9 cellular contexts compared by ENCODE assay signal in the genomic region with DNA sequence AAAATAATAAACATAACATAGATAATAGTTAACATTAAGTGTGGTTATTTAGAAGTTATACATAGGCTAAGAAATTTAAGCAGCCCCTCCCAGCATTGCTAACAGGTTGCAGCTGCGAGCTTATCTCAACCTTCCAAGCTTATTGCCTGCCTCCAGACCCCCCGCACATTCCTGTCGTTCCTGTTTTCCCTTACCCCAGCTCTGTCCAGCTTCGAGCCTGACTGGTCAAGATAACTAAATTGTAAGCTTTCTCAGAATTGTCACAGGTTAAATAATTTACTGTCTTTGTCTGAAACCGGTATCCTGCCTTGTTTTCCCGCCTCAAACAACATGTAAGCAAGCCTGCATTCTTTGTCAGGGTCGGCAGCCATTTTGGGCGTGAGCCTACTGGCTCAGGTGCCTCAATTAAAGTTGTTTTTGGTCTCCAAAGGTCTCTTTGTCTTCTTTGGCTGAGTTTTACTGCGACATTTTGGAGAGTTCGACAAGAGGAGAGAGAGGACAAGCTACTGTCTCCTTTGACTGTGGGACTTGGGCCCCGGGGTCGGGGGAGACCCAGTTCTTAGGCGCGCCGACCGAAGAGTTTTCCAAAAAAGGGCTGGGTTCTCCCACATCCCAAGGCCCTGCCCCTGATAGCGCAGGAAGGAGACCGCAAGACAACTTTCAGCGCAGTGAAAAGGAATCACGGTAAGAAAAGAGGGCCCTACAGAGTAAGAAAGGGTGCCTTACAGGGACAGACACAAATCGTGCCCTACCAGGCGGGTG. TPM values are rescaled to one million over a fixed set of nuclear protein-coding genes. Genes with fewer than 3 reads are reported as not detected.
DNase-seq lines count a peak whose midpoint lies in the region; ATAC-seq and TF ChIP-seq lines count a peak whose summit lies in the region.
"Had no signal": no experiment of that assay in that cellular context is flagged by ENCODE, and none has a peak within 500 bp of the region (broad histone marks: within the 10 kb centered on the region; RNA-seq: fewer than 3 reads in every experiment).

No MANE protein-coding gene starts in this region.

- TF ChIP-seq CTCF in OCI-LY3 (IDR thresholded peaks at IDR 0.05; ENCODE audit: low read depth, low read length), result no peak
- TF ChIP-seq CTCF in gastroesophageal sphincter (IDR thresholded peaks at IDR 0.05), result no peak

- no peak for TF ChIP-seq POLR2A in gastroesophageal sphincter (IDR thresholded peaks at IDR 0.05)

- peaks cover 90% of the 10 kb centered on the region for H3K79me2 ChIP-seq in OCI-LY3 (ENCODE audit: low read length)

- 51% methylated on average over 5 of the region's 22 CpGs; no CpG with 5 or more reads in 1 of the 2 donors for WGBS in gastroesophageal sphincter (ENCODE audit: low coverage in 1 of 2), 2 donors

- no peaks in the 10 kb centered on the region for H3K27me3 Mint-ChIP-seq in activated naive CD4-positive, alpha-beta T cell treated with anti-CD3 and anti-CD28 coated beads for 36 hours (ENCODE audit: low read depth)
- H3K27me3 Mint-ChIP-seq in naive thymus-derived CD8-positive, alpha-beta T cell, result no peaks in the 10 kb centered on the region

- H3K4me1 ChIP-seq in OCI-LY3 (ENCODE audit: low read length) (peaks cover 22% of the 10 kb centered on the region), gastroesophageal sphincter (no peaks in the 10 kb centered on the region)
- H3K4me1 ChIP-seq in effector memory CD4-positive, alpha-beta T cell (ENCODE audit: control insufficient read depth, insufficient read depth, low read length, poor library complexity, severe bottlenecking), result no peaks in the 10 kb centered on the region

- DNase-seq in activated naive CD4-positive, alpha-beta T cell treated with anti-CD3 and anti-CD28 coated beads for 36 hours, result no peak
- DNase-seq in activated naive CD4-positive, alpha-beta T cell (lab: John Stamatoyannopoulos, UW), result no peak
- no peak for DNase-seq in effector memory CD4-positive, alpha-beta T cell
- DNase-seq in naive thymus-derived CD8-positive, alpha-beta T cell, result peak in 1 of 10 donors; percentile 26
- no peak for DNase-seq in NCI-H345 (lab: John Stamatoyannopoulos, UW)
- DNase-seq: NCI-H2081 treated with DMSO at 0.1 percent for 48 hours had no signal

- peaks cover 25% of the 10 kb centered on the region for H3K9me3 Mint-ChIP-seq in activated naive CD4-positive, alpha-beta T cell treated with anti-CD3 and anti-CD28 coated beads for 36 hours
- peaks cover 0 to 31% (median 0%) of the 10 kb centered on the region in 9 donors for H3K9me3 Mint-ChIP-seq in naive thymus-derived CD8-positive, alpha-beta T cell

- TF ChIP-seq EP300 in gastroesophageal sphincter (IDR thresholded peaks at IDR 0.05), result no peak

- H3K27ac ChIP-seq in OCI-LY3 (ENCODE audit: low read length), result peak overlapping the region; percentile 65
- H3K27ac ChIP-seq in effector memory CD4-positive, alpha-beta T cell (ENCODE audit: insufficient read depth, low read length, poor library complexity, severe bottlenecking), result peak overlapping the region; percentile 65
- H3K27ac ChIP-seq in gastroesophageal sphincter, result no peak overlapping the region

- peak overlapping the region; percentile 82 for H3K4me3 ChIP-seq in OCI-LY3 (ENCODE audit: low read length)
- H3K4me3 ChIP-seq in effector memory CD4-positive, alpha-beta T cell (ENCODE audit: insufficient read depth, low read depth, low read length, poor library complexity, severe bottlenecking), result no peak overlapping the region
- H3K4me3 ChIP-seq in gastroesophageal sphincter, result no peak overlapping the region

- no peak for ATAC-seq in naive thymus-derived CD8-positive, alpha-beta T cell
- ATAC-seq in GM19455 (IDR thresholded peaks at IDR 0.05; ENCODE audit: unreplicated experiment) (no peak), gastroesophageal sphincter (no peak)

- H3K27ac Mint-ChIP-seq in activated naive CD4-positive, alpha-beta T cell treated with anti-CD3 and anti-CD28 coated beads for 36 hours, result peak overlapping the region; percentile 94
- peak overlapping the region in 5 of 10 donors; percentile 84 to 98 (median 94) for H3K27ac Mint-ChIP-seq in naive thymus-derived CD8-positive, alpha-beta T cell

- no peak overlapping the region for H2AFZ ChIP-seq in OCI-LY3 (ENCODE audit: low read depth, low read length)

- peak overlapping the region; percentile 85 for H3K4me3 Mint-ChIP-seq in activated naive CD4-positive, alpha-beta T cell treated with anti-CD3 and anti-CD28 coated beads for 36 hours
- H3K4me3 Mint-ChIP-seq in naive thymus-derived CD8-positive, alpha-beta T cell, result peak overlapping the region in 6 of 10 donors; percentile 84 to 97 (median 94)

- intact Hi-C loops in activated naive CD4-positive, alpha-beta T cell treated with anti-CD3 and anti-CD28 coated beads for 36 hours (cut with micrococcal nuclease), result loop anchor here (10.0 kb wide), 1 partner anchor 269 kb away; a partner anchor contains a TSS

- CTCF ChIA-PET in activated naive CD4-positive, alpha-beta T cell treated with anti-CD3 and anti-CD28 coated beads for 36 hours (lab: Charles Lee), result interaction anchor here (0.6 to 0.8 kb wide), 2 partner anchors 8 to 9 kb away, joined by 3 to 5 read pairs; no protein-coding TSS in a partner anchor

- H3K36me3 Mint-ChIP-seq in activated naive CD4-positive, alpha-beta T cell treated with anti-CD3 and anti-CD28 coated beads for 36 hours (ENCODE audit: low read depth), result peaks cover 53% of the 10 kb centered on the region
- peaks cover 0 to 90% (median 29%) of the 10 kb centered on the region in 3 donors for H3K36me3 Mint-ChIP-seq in naive thymus-derived CD8-positive, alpha-beta T cell

- no peaks in the 10 kb centered on the region for H3K27me3 ChIP-seq in OCI-LY3 (ENCODE audit: low read depth, low read length)
- H3K27me3 ChIP-seq in effector memory CD4-positive, alpha-beta T cell (replicated peaks; ENCODE audit: control insufficient read depth, insufficient read depth, low read length, poor library complexity, severe bottlenecking), result no peaks in the 10 kb centered on the region
- H3K27me3 ChIP-seq in gastroesophageal sphincter, result no peaks in the 10 kb centered on the region

- H4K20me1 ChIP-seq in OCI-LY3 (ENCODE audit: insufficient read depth, low read length), result peaks cover 58% of the 10 kb centered on the region

- H3K4me2 ChIP-seq in OCI-LY3 (ENCODE audit: low read length), result peak overlapping the region; percentile 97

- H3K9me3 ChIP-seq in OCI-LY3 (ENCODE audit: insufficient read depth, low read length) (peaks cover 33% of the 10 kb centered on the region; the same call in 1 of the 2 replicates), gastroesophageal sphincter (no peaks in the 10 kb centered on the region)
- no peaks in the 10 kb centered on the region for H3K9me3 ChIP-seq in effector memory CD4-positive, alpha-beta T cell (ENCODE audit: control insufficient read depth, low read length)

- H3K36me3 ChIP-seq in OCI-LY3 (replicated peaks; ENCODE audit: low read depth, low read length) (peaks cover 50% of the 10 kb centered on the region), gastroesophageal sphincter (no peaks in the 10 kb centered on the region)
- H3K36me3 ChIP-seq in effector memory CD4-positive, alpha-beta T cell (ENCODE audit: control insufficient read depth, insufficient read depth, low read length), result no peaks in the 10 kb centered on the region

- POLR2A ChIA-PET in naive thymus-derived CD8-positive, alpha-beta T cell (lab: Charles Lee), result no interaction called here

- peak overlapping the region; percentile 86 for H3K9ac ChIP-seq in OCI-LY3 (ENCODE audit: low read length)

- peaks cover 50% of the 10 kb centered on the region for H3K4me1 Mint-ChIP-seq in activated naive CD4-positive, alpha-beta T cell treated with anti-CD3 and anti-CD28 coated beads for 36 hours (ENCODE audit: low read depth)
- peaks cover 49 to 67% (median 54%) of the 10 kb centered on the region in 4 donors for H3K4me1 Mint-ChIP-seq in naive thymus-derived CD8-positive, alpha-beta T cell

RNA-seq across cellular contexts. Expression of a gene that starts 44.4 kb away (rescaled TPM):
- total RNA-seq in activated naive CD4-positive, alpha-beta T cell treated with anti-CD3 and anti-CD28 coated beads for 36 hours, result 10 to 100 TPM; 15.9 to 20.2 TPM
- total RNA-seq in naive thymus-derived CD8-positive, alpha-beta T cell, result 10 to 100 TPM; 71.7 to 77.8 TPM
- polyA plus RNA-seq in naive thymus-derived CD8-positive, alpha-beta T cell, result not detected
- 10 to 100 TPM in 2 of 4 donors, under 1 TPM in 1, not detected in 1; 0.07 to 58.7 (median 27.1) TPM for total RNA-seq in gastroesophageal sphincter

Comparison
In these comparisons a context has a peak if more than half of its experiments do, and no peak if none do; other contexts are left out.
1. H3K27ac ChIP-seq: peak in OCI-LY3 (single experiment) and effector memory CD4-positive, alpha-beta T cell (single experiment); none in gastroesophageal sphincter (0 of 4).